Comparison of ENCODE assay signal across 16 cellular contexts in genomic region chr13:28597641-28598040, GRCh38.
DNase-seq lines count a peak whose midpoint lies in the region; ATAC-seq and TF ChIP-seq lines count a peak whose summit lies in the region.
"Had no signal": no experiment of that assay in that cellular context is flagged by ENCODE, and none has a peak within 500 bp of the region (broad histone marks: within the 10 kb centered on the region; RNA-seq: fewer than 3 reads in every experiment).

No MANE protein-coding gene starts in this region.

- WGBS in mesenchymal stem cell, result 68% methylated on average over 2 of the region's 3 CpGs

- DNase-seq in AG09309 (ENCODE audit: low read depth) (peak; percentile 25), HCEC 1CT (peak; percentile 25), fibroblast of gingiva (ENCODE audit: low read depth) (peak; percentile 90), mesenchymal stem cell (peak; percentile 73), foreskin keratinocyte (no peak)
- DNase-seq: C1 segment of cervical spinal cord; MV-4-11; NCI-H1417 treated with DMSO at 0.1 percent for 48 hours; NCI-H2029; NCI-H524 treated with DMSO at 0.1 percent for 48 hours; NK-92 treated with Interleukin-12 subunit alpha and Interleukin-12 subunit beta, amount 100 ng/mL, for 24 hours; OCI-M1; RPMI8226 had no signal

- no peak overlapping the region for H3K23ac ChIP-seq in mesenchymal stem cell (ENCODE audit: low read length in 2 of 2)

- no peak overlapping the region for H3K14ac ChIP-seq in mesenchymal stem cell (ENCODE audit: low read length in 2 of 2)

- no peak overlapping the region for H3K18ac ChIP-seq in mesenchymal stem cell (ENCODE audit: low read depth in 1 of 2, low read length in 2 of 2)

- H3K9me3 ChIP-seq in mesenchymal stem cell (ENCODE audit: control insufficient read depth, low read length), result peaks cover 6% of the 10 kb centered on the region
- H3K9me3 ChIP-seq: SJSA1 had no signal

- no peak overlapping the region for H3K4ac ChIP-seq in mesenchymal stem cell (ENCODE audit: low read depth in 1 of 2, low read length in 2 of 2)

- H2BK15ac ChIP-seq in mesenchymal stem cell (ENCODE audit: low read depth, poor library complexity, severe bottlenecking), result no peak overlapping the region

- no peak overlapping the region for H3K4me3 ChIP-seq in AG09309 (ENCODE audit: control insufficient read depth, low read depth, low read length)
- H3K4me3 ChIP-seq in mesenchymal stem cell (ENCODE audit: insufficient read depth in 1 of 2, low read depth in 1 of 2, low read length in 2 of 2), result no peak overlapping the region
- H3K4me3 ChIP-seq: SJSA1 had no signal

- H3K36me3 ChIP-seq in mesenchymal stem cell (ENCODE audit: control insufficient read depth in 1 of 2, insufficient read depth in 2 of 2, low read depth in 1 of 2, low read length in 2 of 2), result no peaks in the 10 kb centered on the region
- H3K36me3 ChIP-seq: SJSA1 had no signal

- ATAC-seq in GM18867 (IDR thresholded peaks at IDR 0.05; ENCODE audit: unreplicated experiment) (no peak), HG03439 (IDR thresholded peaks at IDR 0.05; ENCODE audit: unreplicated experiment) (no peak), foreskin keratinocyte (no peak)

- no peak overlapping the region for H2BK12ac ChIP-seq in mesenchymal stem cell (ENCODE audit: low read length in 2 of 2)

- peaks cover under 1 to 7% of the 10 kb centered on the region in 2 experiments for H3K27me3 ChIP-seq in mesenchymal stem cell (ENCODE audit: control insufficient read depth in 1 of 2, insufficient read depth in 1 of 2, low read length in 2 of 2)
- H3K27me3 ChIP-seq in foreskin keratinocyte, result peaks cover 3% of the 10 kb centered on the region
- H3K27me3 ChIP-seq: SJSA1 had no signal

- H4K91ac ChIP-seq in mesenchymal stem cell (ENCODE audit: low read length), result no peak overlapping the region

- no peak overlapping the region for H2BK120ac ChIP-seq in mesenchymal stem cell (ENCODE audit: low read depth, low read length)

- no peak overlapping the region for H4K8ac ChIP-seq in mesenchymal stem cell (ENCODE audit: low read length)

- no peak for TF ChIP-seq CTCF in AG09309 (IDR thresholded peaks at IDR 0.05; ENCODE audit: control insufficient read depth, insufficient read depth, low read depth, low read length, missing control alignments)
- TF ChIP-seq CTCF in foreskin keratinocyte (conservative IDR thresholded peaks at IDR 0.05), result no peak

- H3K4me2 ChIP-seq in mesenchymal stem cell (ENCODE audit: low read length, poor library complexity, severe bottlenecking), result no peak overlapping the region

- no peak overlapping the region for H3K27ac ChIP-seq in mesenchymal stem cell (ENCODE audit: low read length, poor library complexity, severe bottlenecking)
- H3K27ac ChIP-seq in foreskin keratinocyte, result no peak overlapping the region
- H3K27ac ChIP-seq: SJSA1 had no signal

- H2BK5ac ChIP-seq in mesenchymal stem cell (ENCODE audit: low read depth, low read length, poor library complexity, severe bottlenecking), result no peak overlapping the region

- no peak overlapping the region for H2AFZ ChIP-seq in mesenchymal stem cell (ENCODE audit: low read depth, low read length)

- H3K9ac ChIP-seq in mesenchymal stem cell (ENCODE audit: low read length), result no peak overlapping the region

- H2AK5ac ChIP-seq in mesenchymal stem cell (ENCODE audit: low read length, severe bottlenecking), result no peak overlapping the region

- no peaks in the 10 kb centered on the region for H3K79me1 ChIP-seq in mesenchymal stem cell (replicated peaks; ENCODE audit: low read length, poor library complexity, severe bottlenecking)

- H3K4me1 ChIP-seq in mesenchymal stem cell (ENCODE audit: control insufficient read depth, insufficient read depth, low read depth, low read length), result no peaks in the 10 kb centered on the region
- H3K4me1 ChIP-seq in foreskin keratinocyte, result no peaks in the 10 kb centered on the region
- H3K4me1 ChIP-seq: SJSA1 had no signal

Comparison
In these comparisons a context has a peak if more than half of its experiments do, and no peak if none do; other contexts are left out.
1. DNase-seq: peak in AG09309 (single experiment), HCEC 1CT (single experiment), fibroblast of gingiva (single experiment) and mesenchymal stem cell (single experiment); none in foreskin keratinocyte (0 of 2).